In the genomic region with DNA sequence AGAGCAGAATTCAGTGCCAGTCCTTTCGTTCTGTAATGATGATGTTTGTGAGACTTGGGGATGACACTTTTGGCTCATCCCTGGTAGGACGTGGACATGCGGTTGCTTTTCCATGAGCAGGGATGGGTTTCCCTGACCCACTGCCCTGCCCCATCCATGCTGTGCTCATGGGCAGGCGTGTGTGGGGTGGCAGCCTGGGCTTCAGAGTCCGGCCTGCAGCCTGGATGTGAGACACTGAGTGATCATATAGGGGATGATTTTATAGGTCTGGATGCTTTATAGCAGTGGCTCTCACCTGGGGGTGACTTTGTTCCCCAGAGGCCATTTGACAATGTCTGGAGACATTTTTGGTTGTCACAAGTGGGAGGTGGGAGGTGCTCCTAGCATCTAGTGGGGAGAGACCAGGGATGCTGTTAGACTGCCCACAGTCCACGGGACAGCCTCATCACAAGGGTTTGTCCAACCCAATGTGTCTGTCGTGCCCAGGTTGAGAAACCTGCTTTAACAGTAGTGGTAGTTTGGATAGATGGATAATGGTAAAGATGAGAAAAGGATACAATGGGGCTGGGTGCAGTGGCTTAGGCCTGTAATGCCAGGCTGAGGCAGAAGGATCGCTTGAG, we compare ENCODE assay signal across 21 cellular contexts. TPM values are rescaled to one million over a fixed set of nuclear protein-coding genes. Genes with fewer than 3 reads are reported as not detected.
"Had no signal": no experiment of that assay in that cellular context is flagged by ENCODE, and none has a peak within 500 bp of the region (broad histone marks: within the 10 kb centered on the region; RNA-seq: fewer than 3 reads in every experiment).

No MANE protein-coding gene starts in this region.

- H3K4me1 ChIP-seq: colonic mucosa had no signal

- DNase-seq: activated CD4-positive, alpha-beta T cell treated with anti-CD3 and anti-CD28 coated beads for 4 hours; activated CD8-positive, alpha-beta memory T cell treated with anti-CD3 and anti-CD28 coated beads, Interleukin-2, amount 10 ng/mL, durations not matched to agents 7 days and 5 days; activated CD8-positive, alpha-beta T cell treated with anti-CD3 and anti-CD28 coated beads for 36 hours; activated effector memory CD4-positive, alpha-beta T cell treated with Interleukin-2 at 50 U/mL for 16 hours; activated naive CD4-positive, alpha-beta T cell treated with anti-CD3 and anti-CD28 coated beads for 36 hours; activated T-cell treated with anti-CD3 and anti-CD28 coated beads, Interleukin-2, amount 50 U/mL, for 48 hours; body of pancreas; colonic mucosa; esophagus squamous epithelium; gastrocnemius medialis; left colon; lower lobe of right lung; naive thymus-derived CD8-positive, alpha-beta T cell; spleen; stimulated activated CD4-positive, alpha-beta T cell treated with anti-CD3 and anti-CD28 coated beads, Interleukin-4, amount 100 ng/mL, for 1 hour; stimulated activated naive CD8-positive, alpha-beta T cell treated with anti-CD3 and anti-CD28 coated beads, Interleukin-15, Interleukin-2, amounts not matched to agents 100 U/mL and 50 U/mL, for 24 hours; T-helper 9 cell had no signal

- H3K9me3 ChIP-seq: body of pancreas, colonic mucosa, esophagus squamous epithelium, gastrocnemius medialis, lower lobe of right lung, prostate gland, spleen had no signal

- H3K27ac ChIP-seq: body of pancreas, cardiac muscle cell, colonic mucosa, esophagus squamous epithelium, gastrocnemius medialis, lower lobe of right lung, prostate gland, spleen had no signal

- H3K4me3 Mint-ChIP-seq: activated CD8-positive, alpha-beta memory T cell treated with anti-CD3 and anti-CD28 coated beads, Interleukin-2, amount 10 ng/mL, durations not matched to agents 7 days and 5 days; activated CD8-positive, alpha-beta T cell treated with anti-CD3 and anti-CD28 coated beads for 36 hours; activated naive CD4-positive, alpha-beta T cell treated with anti-CD3 and anti-CD28 coated beads for 36 hours; mesothelial cell of epicardium; naive thymus-derived CD8-positive, alpha-beta T cell had no signal

- H3K36me3 ChIP-seq: cardiac muscle cell, colonic mucosa, esophagus squamous epithelium, gastrocnemius medialis, lower lobe of right lung, prostate gland, spleen had no signal

- H3K27me3 Mint-ChIP-seq: activated CD8-positive, alpha-beta T cell treated with anti-CD3 and anti-CD28 coated beads for 36 hours had no signal

- H3K9me3 Mint-ChIP-seq: activated CD8-positive, alpha-beta T cell treated with anti-CD3 and anti-CD28 coated beads for 36 hours; activated naive CD4-positive, alpha-beta T cell treated with anti-CD3 and anti-CD28 coated beads for 36 hours; mesothelial cell of epicardium; naive thymus-derived CD8-positive, alpha-beta T cell had no signal

- H3K4me3 ChIP-seq: body of pancreas, cardiac muscle cell, colonic mucosa, esophagus squamous epithelium, gastrocnemius medialis, lower lobe of right lung, prostate gland, spleen had no signal

- ATAC-seq: activated CD8-positive, alpha-beta memory T cell treated with anti-CD3 and anti-CD28 coated beads, Interleukin-2, amount 10 ng/mL, durations not matched to agents 7 days and 5 days; activated CD8-positive, alpha-beta T cell treated with anti-CD3 and anti-CD28 coated beads for 36 hours; body of pancreas; gastrocnemius medialis; left colon; lower lobe of right lung; naive thymus-derived CD8-positive, alpha-beta T cell; stimulated activated naive CD8-positive, alpha-beta T cell treated with anti-CD3 and anti-CD28 coated beads, Interleukin-15, Interleukin-2, amounts not matched to agents 100 U/mL and 50 U/mL, for 24 hours had no signal

- H3K27me3 ChIP-seq: body of pancreas, cardiac muscle cell, colonic mucosa, esophagus squamous epithelium, gastrocnemius medialis, spleen had no signal

- H3K36me3 Mint-ChIP-seq: activated CD8-positive, alpha-beta memory T cell treated with anti-CD3 and anti-CD28 coated beads, Interleukin-2, amount 10 ng/mL, durations not matched to agents 7 days and 5 days; mesothelial cell of epicardium; naive thymus-derived CD8-positive, alpha-beta T cell had no signal

- H3K27ac Mint-ChIP-seq: activated CD8-positive, alpha-beta memory T cell treated with anti-CD3 and anti-CD28 coated beads, Interleukin-2, amount 10 ng/mL, durations not matched to agents 7 days and 5 days; activated CD8-positive, alpha-beta T cell treated with anti-CD3 and anti-CD28 coated beads for 36 hours; activated naive CD4-positive, alpha-beta T cell treated with anti-CD3 and anti-CD28 coated beads for 36 hours; mesothelial cell of epicardium; naive thymus-derived CD8-positive, alpha-beta T cell had no signal

RNA-seq across cellular contexts. Expression of a gene that starts 38.9 kb away (rescaled TPM):
- polyA plus RNA-seq: keratinocyte had no signal
